15 cellular contexts compared by ENCODE assay signal in the genomic region with DNA sequence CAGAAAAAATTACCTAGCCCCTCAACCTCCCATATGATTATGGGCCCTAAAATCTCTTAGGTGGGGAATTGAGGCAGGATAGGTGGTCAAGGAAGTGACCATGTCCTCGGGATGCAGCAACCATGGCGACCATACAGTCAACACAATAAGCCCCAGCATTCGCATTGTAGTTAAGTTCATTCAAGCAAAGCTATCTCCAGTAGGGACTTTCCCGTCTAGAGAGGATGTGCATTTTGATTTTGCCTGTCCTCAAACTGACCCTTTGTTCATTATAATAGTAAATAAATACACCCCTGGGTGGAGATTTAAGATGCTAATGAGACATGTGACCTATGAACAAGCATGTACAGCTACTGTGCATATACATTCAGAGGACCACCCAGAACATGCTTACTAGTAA.
A peak's percentile ranks its signal among the peaks of the same experiment; 100 is the strongest.
DNase-seq lines count a peak whose midpoint lies in the region; ATAC-seq, FAIRE-seq and TF ChIP-seq lines count a peak whose summit lies in the region.
"Had no signal": no experiment of that assay in that cellular context is flagged by ENCODE, and none has a peak within 500 bp of the region (broad histone marks: within the 10 kb centered on the region; RNA-seq: fewer than 3 reads in every experiment).

No MANE protein-coding gene starts in this region.

- H2BK120ac ChIP-seq in H1 (replicated peaks; ENCODE audit: low read depth, low read length) = no peak overlapping the region

- no peaks in the 10 kb centered on the region for H3K27me3 ChIP-seq in H1 (replicated peaks in 1 of 4; ENCODE audit: control insufficient read depth in 3 of 4, extremely low read depth in 1 of 4, insufficient read depth in 3 of 4, low read length in 3 of 4)

- no peaks in the 10 kb centered on the region for H3K79me1 ChIP-seq in H1 (ENCODE audit: low read depth, low read length)

- H4K5ac ChIP-seq in H1 (ENCODE audit: insufficient read length, low read depth, low read length) = no peak overlapping the region

- peaks cover 0 to 16% of the 10 kb centered on the region in 2 donors for H3K27me3 Mint-ChIP-seq in stimulated activated naive B cell treated with anti-CD40 and anti-IgM and Interleukin-4, amounts not matched to agents 10 μg/mL and 1 μg/mL and 100 μg/mL, for 72 hours

- no peak overlapping the region for H2AK5ac ChIP-seq in H1 (ENCODE audit: low read depth, low read length)

- no peak overlapping the region for H3K27ac Mint-ChIP-seq in stimulated activated naive B cell treated with anti-CD40 and anti-IgM and Interleukin-4, amounts not matched to agents 10 μg/mL and 1 μg/mL and 100 μg/mL, for 72 hours
- H3K27ac Mint-ChIP-seq: CD8-positive, alpha-beta T cell; GM23338; H9 had no signal

- no peaks in the 10 kb centered on the region for H3K79me2 ChIP-seq in H1 (ENCODE audit: control insufficient read depth in 1 of 2, insufficient read depth in 2 of 2, low read length in 2 of 2)

- H2AFZ ChIP-seq in H1 (ENCODE audit: low read length) = no peak overlapping the region
- H2AFZ ChIP-seq: GM23338 had no signal

- POLR2A ChIA-PET in H1 (lab: Charles Lee; ENCODE audit: partially characterized antibody) = interaction anchor here (1.7 kb wide), 1 partner anchor 89 kb away, joined by 6 read pairs; the partner anchor contains the start of gene NUDT10

- peaks cover 0 to 4% of the 10 kb centered on the region in 2 donors for H3K4me1 Mint-ChIP-seq in stimulated activated naive B cell treated with anti-CD40 and anti-IgM and Interleukin-4, amounts not matched to agents 10 μg/mL and 1 μg/mL and 100 μg/mL, for 72 hours
- H3K4me1 Mint-ChIP-seq: CD14-positive monocyte had no signal

- no peak for TF ChIP-seq CTCF in H1 (IDR thresholded peaks at IDR 0.05; ENCODE audit: control extremely low read depth in 1 of 3, insufficient read depth in 1 of 3, low read depth in 1 of 3, low read length in 3 of 3)

- H3K23me2 ChIP-seq in H1 (ENCODE audit: low read depth, low read length) = no peaks in the 10 kb centered on the region

- no peak for TF ChIP-seq POLR2A in H1 (IDR thresholded peaks at IDR 0.05; ENCODE audit: control extremely low read depth in 1 of 2, low read depth in 2 of 2, low read length in 2 of 2)

- no peak overlapping the region for H3K9ac ChIP-seq in H1 (replicated peaks in 1 of 4; ENCODE audit: extremely low read depth in 1 of 4, low read depth in 3 of 4, low read length in 3 of 4)

- no peaks in the 10 kb centered on the region for H3K9me3 Mint-ChIP-seq in stimulated activated naive B cell treated with anti-CD40 and anti-IgM and Interleukin-4, amounts not matched to agents 10 μg/mL and 1 μg/mL and 100 μg/mL, for 72 hours
- H3K9me3 Mint-ChIP-seq: CD14-positive monocyte; CD8-positive, alpha-beta T cell; GM23338 had no signal

- no peak overlapping the region for H2BK12ac ChIP-seq in H1 (ENCODE audit: low read depth, low read length)

- H3K4me2 ChIP-seq in H1 (ENCODE audit: insufficient read depth in 1 of 2, low read depth in 2 of 2, low read length in 2 of 2) = no peak overlapping the region
- H3K4me2 ChIP-seq: GM23338 had no signal

- no peak overlapping the region for H3K14ac ChIP-seq in H1 (ENCODE audit: insufficient read length)

- no peak overlapping the region for H2BK15ac ChIP-seq in H1 (ENCODE audit: low read length)

- FAIRE-seq in RCC 7860 (lab: Jason Lieb, UNC) (no peak), H1 (lab: Jason Lieb, UNC) (peak; percentile 57)
- FAIRE-seq: A204.1, GM12891, K562 had no signal

- peak; percentile 25 to 27 for ATAC-seq in stimulated activated naive B cell treated with anti-CD40 and anti-IgM and Interleukin-4, amounts not matched to agents 10 μg/mL and 1 μg/mL and 100 μg/mL, for 72 hours (replicated peaks)
- no peak for ATAC-seq in GM19324 (IDR thresholded peaks at IDR 0.05; ENCODE audit: low FRiP score, unreplicated experiment)
- ATAC-seq: CD8-positive, alpha-beta T cell; GM23338; K562 had no signal

- no peak overlapping the region for H3K4ac ChIP-seq in H1 (replicated peaks; ENCODE audit: insufficient read length, low read depth, low read length)

- H3K27ac ChIP-seq in H1 (ENCODE audit: low read depth, low read length) = no peak overlapping the region

- peak; percentile 27 for DNase-seq in Daoy (ENCODE audit: low read depth)
- peak; percentile 20 for DNase-seq in RCC 7860 (ENCODE audit: low spot score)
- DNase-seq in H1 (ENCODE audit: low read depth in 1 of 2, low spot score in 2 of 2) = no peak
- DNase-seq in stimulated activated naive B cell treated with anti-CD40 and anti-IgM and Interleukin-4, amounts not matched to agents 10 μg/mL and 1 μg/mL and 100 μg/mL, for 72 hours = no peak
- DNase-seq in activated T-cell treated with anti-CD3 and anti-CD28 coated beads, Interleukin-2, amount 50 U/mL, for 48 hours = no peak
- DNase-seq in NOMO-1 treated with dmso at 0.1 percent for 144 hours (lab: John Stamatoyannopoulos, UW; ENCODE audit: unreplicated experiment) = no peak
- DNase-seq: CD8-positive, alpha-beta T cell; COR-L47; H9 had no signal

- H3K36me3 Mint-ChIP-seq in stimulated activated naive B cell treated with anti-CD40 and anti-IgM and Interleukin-4, amounts not matched to agents 10 μg/mL and 1 μg/mL and 100 μg/mL, for 72 hours = no peaks in the 10 kb centered on the region
- H3K36me3 Mint-ChIP-seq: CD14-positive monocyte; CD8-positive, alpha-beta T cell had no signal

- CTCF ChIA-PET in H1 (lab: Charles Lee; ENCODE audit: partially characterized antibody) = interaction anchor here (0.8 to 3.1 kb wide), 10 partner anchors 16 to 273 kb away, joined by 3 to 16 read pairs (median 7); no protein-coding TSS in a partner anchor

- H3K56ac ChIP-seq in H1 (replicated peaks; ENCODE audit: insufficient read length, low read depth, low read length) = no peak overlapping the region

- H3K18ac ChIP-seq in H1 (ENCODE audit: extremely low read depth, low read length) = no peak overlapping the region

- no peak overlapping the region for H4K8ac ChIP-seq in H1 (ENCODE audit: extremely low read depth, insufficient read depth, low read length)

- TF ChIP-seq RAD21 in H1 (IDR thresholded peaks at IDR 0.05 in 1 of 2, conservative IDR thresholded peaks at IDR 0.05 in 1 of 2; ENCODE audit: low read depth in 2 of 2, low read length in 2 of 2) = no peak

- no peaks in the 10 kb centered on the region for H4K20me1 ChIP-seq in H1 (replicated peaks in 1 of 2; ENCODE audit: control insufficient read depth in 1 of 2, insufficient read depth in 2 of 2, low read length in 2 of 2)

- no peaks in the 10 kb centered on the region for H3K36me3 ChIP-seq in H1 (ENCODE audit: control insufficient read depth in 2 of 4, insufficient read depth in 4 of 4, low read length in 3 of 4)

- no peak for TF ChIP-seq EP300 in H1 (IDR thresholded peaks at IDR 0.05; ENCODE audit: borderline replicate concordance in 1 of 2, low read depth in 2 of 2, low read length in 2 of 2)

- no peak overlapping the region for H3K23ac ChIP-seq in H1 (ENCODE audit: insufficient read length)

- no peak overlapping the region for H2BK5ac ChIP-seq in H1 (ENCODE audit: low read depth, low read length)

- no peak overlapping the region for H3K4me3 ChIP-seq in H1 (ENCODE audit: extremely low read depth in 1 of 4, insufficient read depth in 2 of 4, low read depth in 3 of 4, low read length in 4 of 4)
- H3K4me3 ChIP-seq: GM23338, K562 had no signal

- H3K4me1 ChIP-seq in H1 (replicated peaks in 1 of 4; ENCODE audit: control insufficient read depth in 3 of 4, insufficient read depth in 4 of 4, low read length in 3 of 4) = peaks cover 0 to 3% (median 0%) of the 10 kb centered on the region in 4 experiments; a peak in 2 of 7 replicates

- no peaks in the 10 kb centered on the region for H3K9me3 ChIP-seq in H1 (ENCODE audit: insufficient read depth in 2 of 2, low read depth in 1 of 2, low read length in 1 of 2)

- H3K4me3 Mint-ChIP-seq in stimulated activated naive B cell treated with anti-CD40 and anti-IgM and Interleukin-4, amounts not matched to agents 10 μg/mL and 1 μg/mL and 100 μg/mL, for 72 hours = no peak overlapping the region
- H3K4me3 Mint-ChIP-seq: CD14-positive monocyte; CD8-positive, alpha-beta T cell; GM23338; H9 had no signal

- WGBS in H1 (ENCODE audit: extremely low coverage in 1 of 2, insufficient coverage in 1 of 2, insufficient read length in 1 of 2, insufficient replicate concordance in 2 of 2, low coverage in 1 of 2, low lambda C conversion rate in 2 of 2, missing lambda C conversion rate in 1 of 2), 2 experiments = 90% methylated on average over 4 of the region's 4 CpGs; no CpG with 5 or more reads in 1 of the 2 experiments

- no peak overlapping the region for H4K91ac ChIP-seq in H1 (replicated peaks; ENCODE audit: insufficient read length, low read length)

- no peak overlapping the region for H2BK20ac ChIP-seq in H1 (ENCODE audit: low read length)

TF ChIP-seq in H1, 55 proteins besides CTCF, POLR2A, EP300 and RAD21:
- no peak for TF ChIP-seq PHF8 (conservative IDR thresholded peaks at IDR 0.05; ENCODE audit: low read depth, low read length)
- no peak for TF ChIP-seq JUND (IDR thresholded peaks at IDR 0.05; ENCODE audit: low read length)
- TF ChIP-seq EGR1 (IDR thresholded peaks at IDR 0.05; ENCODE audit: borderline replicate concordance, low read depth, low read length) = no peak
- TF ChIP-seq TCF12 (IDR thresholded peaks at IDR 0.05; ENCODE audit: low read depth, low read length) = no peak
- no peak for TF ChIP-seq FOSL1 (IDR thresholded peaks at IDR 0.05; ENCODE audit: insufficient read depth, low read depth, low read length)
- no peak for TF ChIP-seq TAF7 (optimal IDR thresholded peaks at IDR 0.05; ENCODE audit: borderline replicate concordance, low read depth, low read length)
- TF ChIP-seq RBBP5 (IDR thresholded peaks at IDR 0.05; ENCODE audit: borderline replicate concordance, low read depth, low read length) = no peak
- TF ChIP-seq BCL11A (IDR thresholded peaks at IDR 0.05; ENCODE audit: low read depth in 2 of 2, low read length in 2 of 2) = no peak
- no peak for TF ChIP-seq NANOG (IDR thresholded peaks at IDR 0.05; ENCODE audit: insufficient read depth, low read depth, low read length, poor library complexity, severe bottlenecking)
- TF ChIP-seq TEAD4 (IDR thresholded peaks at IDR 0.05; ENCODE audit: low read depth, low read length) = no peak
- no peak for TF ChIP-seq NRF1 (IDR thresholded peaks at IDR 0.05; ENCODE audit: low read depth, low read length)

Comparison
In these comparisons a context has a peak if more than half of its experiments do, and no peak if none do; other contexts are left out.
1. DNase-seq: peak in Daoy (single experiment) and RCC 7860 (single experiment); none in H1 (0 of 2), stimulated activated naive B cell treated with anti-CD40 and anti-IgM and Interleukin-4, amounts not matched to agents 10 μg/mL and 1 μg/mL and 100 μg/mL, for 72 hours (single experiment), activated T-cell treated with anti-CD3 and anti-CD28 coated beads, Interleukin-2, amount 50 U/mL, for 48 hours (0 of 2) and NOMO-1 treated with dmso at 0.1 percent for 144 hours (single experiment).